ENCODE assay signal across 28 cellular contexts in genomic region chr10:84497978-84498377, GRCh38.
"Had no signal": no experiment of that assay in that cellular context is flagged by ENCODE, and none has a peak within 500 bp of the region (broad histone marks: within the 10 kb centered on the region; RNA-seq: fewer than 3 reads in every experiment).

No MANE protein-coding gene starts in this region.

- H3K36me3 Mint-ChIP-seq: natural killer cell treated with Interleukin-12 subunit alpha and Interleukin-12 subunit beta and Interleukin-15 and Interleukin-18, amount 100 ng/mL, for 72 hours had no signal

- H3K27me3 Mint-ChIP-seq: activated naive CD8-positive, alpha-beta T cell treated with anti-CD3 and anti-CD28 coated beads, Interleukin-2, amount 50 U/mL, for 24 hours; natural killer cell treated with Interleukin-12 subunit alpha and Interleukin-12 subunit beta and Interleukin-15 and Interleukin-18, amount 100 ng/mL, for 72 hours; stimulated activated naive B cell treated with anti-CD40 and anti-IgM and Interleukin-4, amounts not matched to agents 10 μg/mL and 1 μg/mL and 100 μg/mL, for 72 hours; T-cell had no signal

- H3K36me3 ChIP-seq: colonic mucosa, gastrocnemius medialis, stomach, thyroid gland had no signal

- DNase-seq: activated CD4-positive, alpha-beta T cell treated with anti-CD3 and anti-CD28 coated beads for 4 hours; activated CD4-positive, alpha-beta T cell treated with anti-CD3 and anti-CD28 coated beads, Interleukin-2, amount 50 U/mL, for 4 hours; activated gamma-delta T cell treated with Interleukin-2 at 50 U/mL for 16 hours; activated naive CD4-positive, alpha-beta T cell treated with anti-CD3 and anti-CD28 coated beads, Interleukin-2, amount 50 U/mL, for 16 hours; activated naive CD8-positive, alpha-beta T cell treated with anti-CD3 and anti-CD28 coated beads, Interleukin-2, amount 50 U/mL, for 24 hours; activated T-cell treated with anti-CD3 and anti-CD28 coated beads for 4 hours; amygdala; cerebellar nuclear complex; colonic mucosa; effector memory CD4-positive, alpha-beta T cell; erythroblast; gastrocnemius medialis; glutamatergic neuron; left ventricle myocardium superior; mucosa of descending colon; retina; stimulated activated CD4-positive, alpha-beta T cell treated with anti-CD3 and anti-CD28 coated beads, Interleukin-2, amount 100 ng/mL, for 24 hours; stimulated activated naive B cell treated with anti-CD40 and anti-IgM and Interleukin-4, amounts not matched to agents 10 μg/mL and 1 μg/mL and 100 μg/mL, for 72 hours; stomach; T-cell; thyroid gland had no signal

- H3K9me3 Mint-ChIP-seq: activated naive CD8-positive, alpha-beta T cell treated with anti-CD3 and anti-CD28 coated beads, Interleukin-2, amount 50 U/mL, for 24 hours; activated T-helper 1 cell treated with anti-CD3 and anti-CD28 coated beads, Interleukin-12 subunit alpha, Interleukin-12 subunit beta, Interleukin-2, Interleukin-4 antibody, amounts not matched to agents 30 ng/mL and 10 ng/mL and 1 ng/mL, durations not matched to agents 14 hours and 24 hours and 36 hours; natural killer cell treated with Interleukin-12 subunit alpha and Interleukin-12 subunit beta and Interleukin-15 and Interleukin-18, amount 100 ng/mL, for 72 hours; stimulated activated naive B cell treated with anti-CD40 and anti-IgM and Interleukin-4, amounts not matched to agents 10 μg/mL and 1 μg/mL and 100 μg/mL, for 72 hours; T-cell; T-helper 2 cell treated with Interferon-gamma antibody and Interleukin-4, amounts not matched to agents 5 μg/mL and 100 μg/mL, for 36 hours had no signal

- H3K27ac ChIP-seq: colonic mucosa, gastrocnemius medialis, stomach, thyroid gland, VCaP had no signal

- H3K4me1 ChIP-seq: colonic mucosa had no signal

- H3K4me3 Mint-ChIP-seq: activated naive CD8-positive, alpha-beta T cell treated with anti-CD3 and anti-CD28 coated beads, Interleukin-2, amount 50 U/mL, for 24 hours; activated T-helper 1 cell treated with anti-CD3 and anti-CD28 coated beads, Interleukin-12 subunit alpha, Interleukin-12 subunit beta, Interleukin-2, Interleukin-4 antibody, amounts not matched to agents 30 ng/mL and 10 ng/mL and 1 ng/mL, durations not matched to agents 14 hours and 24 hours and 36 hours; natural killer cell treated with Interleukin-12 subunit alpha and Interleukin-12 subunit beta and Interleukin-15 and Interleukin-18, amount 100 ng/mL, for 72 hours; stimulated activated naive B cell treated with anti-CD40 and anti-IgM and Interleukin-4, amounts not matched to agents 10 μg/mL and 1 μg/mL and 100 μg/mL, for 72 hours; T-cell; T-helper 2 cell treated with Interferon-gamma antibody and Interleukin-4, amounts not matched to agents 5 μg/mL and 100 μg/mL, for 36 hours had no signal

- H3K27ac Mint-ChIP-seq: activated naive CD8-positive, alpha-beta T cell treated with anti-CD3 and anti-CD28 coated beads, Interleukin-2, amount 50 U/mL, for 24 hours; activated T-helper 1 cell treated with anti-CD3 and anti-CD28 coated beads, Interleukin-12 subunit alpha, Interleukin-12 subunit beta, Interleukin-2, Interleukin-4 antibody, amounts not matched to agents 30 ng/mL and 10 ng/mL and 1 ng/mL, durations not matched to agents 14 hours and 24 hours and 36 hours; natural killer cell treated with Interleukin-12 subunit alpha and Interleukin-12 subunit beta and Interleukin-15 and Interleukin-18, amount 100 ng/mL, for 72 hours; stimulated activated naive B cell treated with anti-CD40 and anti-IgM and Interleukin-4, amounts not matched to agents 10 μg/mL and 1 μg/mL and 100 μg/mL, for 72 hours; T-cell; T-helper 2 cell treated with Interferon-gamma antibody and Interleukin-4, amounts not matched to agents 5 μg/mL and 100 μg/mL, for 36 hours had no signal

- ATAC-seq: activated naive CD8-positive, alpha-beta T cell treated with anti-CD3 and anti-CD28 coated beads, Interleukin-2, amount 50 U/mL, for 24 hours; gastrocnemius medialis; left ventricle myocardium superior; mucosa of descending colon; natural killer cell treated with Interleukin-12 subunit alpha and Interleukin-12 subunit beta and Interleukin-15 and Interleukin-18, amount 100 ng/mL, for 72 hours; stimulated activated naive B cell treated with anti-CD40 and anti-IgM and Interleukin-4, amounts not matched to agents 10 μg/mL and 1 μg/mL and 100 μg/mL, for 72 hours; T-cell had no signal

- FAIRE-seq: islet of Langerhans had no signal

- H3K27me3 ChIP-seq: colonic mucosa, dorsolateral prefrontal cortex, gastrocnemius medialis, stomach, thyroid gland had no signal

- H3K4me3 ChIP-seq: colonic mucosa, dorsolateral prefrontal cortex, gastrocnemius medialis, mucosa of descending colon, smooth muscle cell, stomach, thyroid gland had no signal

- H3K9me3 ChIP-seq: colonic mucosa, gastrocnemius medialis, mucosa of descending colon, stomach, thyroid gland had no signal

- H3K4me2 ChIP-seq: smooth muscle cell had no signal
